Comparison of ENCODE assay signal across 26 cellular contexts in the genomic region with DNA sequence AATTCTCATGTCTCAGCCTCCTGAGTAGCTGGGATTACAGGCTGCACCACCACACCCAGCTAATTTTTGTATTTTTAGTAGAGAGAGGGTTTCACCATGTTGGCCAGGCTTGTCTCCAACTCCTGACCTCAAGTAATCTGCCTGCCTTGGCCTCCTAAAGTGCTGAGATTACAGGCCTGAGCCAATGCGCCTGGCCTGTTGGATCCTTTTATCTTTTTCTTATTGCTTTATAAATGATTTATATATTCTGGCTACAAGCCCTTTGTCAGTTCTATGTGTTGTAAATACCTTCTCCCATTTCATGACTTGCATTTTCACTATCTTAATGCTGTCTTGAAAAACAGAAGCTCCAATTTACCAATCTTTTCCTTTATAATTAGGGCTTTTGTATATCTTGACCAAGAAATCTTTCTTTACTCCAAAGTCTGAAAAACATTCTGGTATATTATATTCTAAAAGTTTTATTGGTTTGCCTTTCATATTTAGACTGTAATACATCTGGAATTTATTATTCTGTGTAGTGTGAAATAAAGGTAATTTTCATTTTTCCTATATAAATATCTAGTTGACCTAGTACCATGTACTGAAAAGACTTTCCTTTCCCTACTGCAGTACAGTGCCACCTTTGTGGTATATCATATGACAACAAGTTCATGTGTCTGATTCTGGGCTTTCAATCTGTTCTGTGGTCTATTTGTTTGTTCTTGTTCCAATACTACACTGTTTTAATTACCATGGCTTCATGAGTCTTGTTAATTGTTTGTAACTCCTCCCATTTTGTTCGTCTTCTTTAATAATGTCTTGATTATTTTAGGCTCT. TPM values are rescaled to one million over a fixed set of nuclear protein-coding genes. Genes with fewer than 3 reads are reported as not detected.
DNase-seq lines count a peak whose midpoint lies in the region; ATAC-seq and TF ChIP-seq lines count a peak whose summit lies in the region.
"Had no signal": no experiment of that assay in that cellular context is flagged by ENCODE, and none has a peak within 500 bp of the region (broad histone marks: within the 10 kb centered on the region; RNA-seq: fewer than 3 reads in every experiment).

No MANE protein-coding gene starts in this region.

- H3F3A ChIP-seq in SK-N-SH (replicated peaks; ENCODE audit: insufficient read depth) = no peaks in the 10 kb centered on the region

- no peak for TF ChIP-seq POLR2A in prostate gland (IDR thresholded peaks at IDR 0.05)

- no peak for TF ChIP-seq RAD21 in SK-N-SH (IDR thresholded peaks at IDR 0.05; ENCODE audit: low read length)

- no peaks in the 10 kb centered on the region for H3K4me1 ChIP-seq in SK-N-SH (ENCODE audit: control insufficient read depth in 1 of 2, insufficient read depth in 2 of 2, low read depth in 1 of 2, low read length in 1 of 2)
- no peaks in the 10 kb centered on the region for H3K4me1 ChIP-seq in prostate gland (replicated peaks)

- no peak for TF ChIP-seq EP300 in SK-N-SH (IDR thresholded peaks at IDR 0.05; ENCODE audit: borderline replicate concordance in 1 of 2, low read depth in 1 of 2, low read length in 1 of 2)

- intact Hi-C loops in prostate gland (cut with DNase I) = loop anchor here (1.0 kb wide), 1 partner anchor 23 kb away; no protein-coding TSS in a partner anchor

- H3K27me3 ChIP-seq in SK-N-SH (ENCODE audit: insufficient read depth) = no peaks in the 10 kb centered on the region; the same call in 1 of the 2 replicates
- no peaks in the 10 kb centered on the region for H3K27me3 ChIP-seq in prostate gland (replicated peaks; ENCODE audit: insufficient read depth)
- H3K27me3 ChIP-seq: heart left ventricle had no signal

- no peaks in the 10 kb centered on the region for H3K79me2 ChIP-seq in SK-N-SH (ENCODE audit: insufficient read depth)

- H3K4me3 ChIP-seq in SK-N-SH (ENCODE audit: low read depth in 2 of 2, low read length in 1 of 2) (no peak overlapping the region), fibroblast of villous mesenchyme (ENCODE audit: low read depth, low read length) (no peak overlapping the region), prostate gland (no peak overlapping the region)
- H3K4me3 ChIP-seq: heart left ventricle, skin epidermis had no signal

- H2AFZ ChIP-seq in SK-N-SH (ENCODE audit: low read depth) = no peak overlapping the region

- peaks cover 7% of the 10 kb centered on the region for H3K36me3 Mint-ChIP-seq in chondrocyte (ENCODE audit: low read depth)
- H3K36me3 Mint-ChIP-seq: activated CD4-positive, alpha-beta memory T cell treated with anti-CD3 and anti-CD28 coated beads for 36 hours had no signal

- TF ChIP-seq CTCF in SK-N-SH (IDR thresholded peaks at IDR 0.05) (no peak), fibroblast of villous mesenchyme (IDR thresholded peaks at IDR 0.05; ENCODE audit: insufficient read depth, low read depth, low read length) (no peak), prostate gland (IDR thresholded peaks at IDR 0.05) (no peak), chondrocyte (IDR thresholded peaks at IDR 0.05) (no peak)

- H3K9ac ChIP-seq in SK-N-SH = no peak overlapping the region

- no peaks in the 10 kb centered on the region for H3K27me3 Mint-ChIP-seq in chondrocyte (ENCODE audit: low read depth)

- peaks cover 4% of the 10 kb centered on the region; the same call in 1 of the 2 replicates for H3K9me3 ChIP-seq in SK-N-SH
- H3K9me3 ChIP-seq in prostate gland = no peaks in the 10 kb centered on the region

- H3K27ac Mint-ChIP-seq in chondrocyte (ENCODE audit: unreplicated experiment) = no peak overlapping the region
- H3K27ac Mint-ChIP-seq: activated CD4-positive, alpha-beta memory T cell treated with anti-CD3 and anti-CD28 coated beads for 36 hours; activated naive CD4-positive, alpha-beta T cell treated with anti-CD3 and anti-CD28 coated beads, Interleukin-2, amount 50 U/mL, for 72 hours; activated T-cell treated with anti-CD3 and anti-CD28 coated beads, Interleukin-2, amount 50 U/mL, for 24 hours; CD4-positive, CD25-positive, alpha-beta regulatory T cell had no signal

- DNase-seq in SK-N-SH (no peak), fibroblast of villous mesenchyme (ENCODE audit: low read depth) (peak; percentile 87), prostate gland (ENCODE audit: low spot score) (no peak), NCI-H526 (lab: John Stamatoyannopoulos, UW) (no peak), chondrocyte (ENCODE audit: low spot score) (no peak)
- DNase-seq: activated CD4-positive, alpha-beta memory T cell treated with anti-CD3 and anti-CD28 coated beads for 36 hours; activated T-cell treated with anti-CD3 and anti-CD28 coated beads, Interleukin-2, amount 50 U/mL, for 24 hours; CD4-positive, CD25-positive, alpha-beta regulatory T cell; dermis blood vessel endothelial cell; DMS53; GOT3; heart left ventricle; MV-4-11; NCI-H2081 treated with DMSO at 0.1 percent for 48 hours; NCI-H748 treated with DMSO at 0.1 percent for 48 hours; nucleus accumbens had no signal

- no peak overlapping the region for H3K4me2 ChIP-seq in SK-N-SH

- H3K4me3 Mint-ChIP-seq in chondrocyte (ENCODE audit: unreplicated experiment) = no peak overlapping the region
- H3K4me3 Mint-ChIP-seq: activated CD4-positive, alpha-beta memory T cell treated with anti-CD3 and anti-CD28 coated beads for 36 hours; activated T-cell treated with anti-CD3 and anti-CD28 coated beads, Interleukin-2, amount 50 U/mL, for 24 hours; CD4-positive, CD25-positive, alpha-beta regulatory T cell had no signal

- H3K36me3 ChIP-seq in SK-N-SH (replicated peaks in 1 of 2; ENCODE audit: control insufficient read depth in 1 of 2, insufficient read depth in 2 of 2, low read length in 1 of 2) (no peaks in the 10 kb centered on the region), prostate gland (no peaks in the 10 kb centered on the region)
- H3K36me3 ChIP-seq: heart left ventricle had no signal

- no peaks in the 10 kb centered on the region for H4K20me1 ChIP-seq in SK-N-SH (ENCODE audit: insufficient read depth)

- H3K9me2 ChIP-seq in SK-N-SH = no peaks in the 10 kb centered on the region

- H3K9me3 Mint-ChIP-seq in chondrocyte (ENCODE audit: low read depth) = peaks cover 18% of the 10 kb centered on the region

- H3K4me1 Mint-ChIP-seq in chondrocyte (ENCODE audit: low read depth) = peaks cover 3% of the 10 kb centered on the region
- H3K4me1 Mint-ChIP-seq: CD4-positive, CD25-positive, alpha-beta regulatory T cell had no signal

- CTCF ChIA-PET in SK-N-SH (lab: Yijun Ruan, JAX) = interaction anchor here (1.8 kb wide), 1 partner anchor 30 kb away, joined by 5 read pairs; no protein-coding TSS in a partner anchor

- POLR2A ChIA-PET in SK-N-SH (lab: Yijun Ruan, JAX) = no interaction called here

- ATAC-seq in SK-N-SH treated with all-trans-retinoic acid at 6 μM for 48 hours = no peak
- ATAC-seq in HG03108 (IDR thresholded peaks at IDR 0.05; ENCODE audit: unreplicated experiment) = no peak
- no peak for ATAC-seq in GM21737 (IDR thresholded peaks at IDR 0.05; ENCODE audit: unreplicated experiment)
- ATAC-seq: activated naive CD4-positive, alpha-beta T cell treated with anti-CD3 and anti-CD28 coated beads, Interleukin-2, amount 50 U/mL, for 72 hours; heart left ventricle had no signal

- WGBS in SK-N-SH (ENCODE audit: low lambda C conversion rate) = 58% methylated on average over 2 of the region's 2 CpGs
- WGBS in prostate gland = 31% methylated on average over 2 of the region's 2 CpGs

- H3K27ac ChIP-seq in SK-N-SH (ENCODE audit: low read depth in 2 of 2, low read length in 1 of 2) (no peak overlapping the region), prostate gland (peak overlapping the region; percentile 46 to 47)
- H3K27ac ChIP-seq: epithelial cell of prostate, skin epidermis had no signal

TF ChIP-seq in SK-N-SH treated with all-trans-retinoic acid at 6 μM for 48 hours, 23 proteins besides CTCF, POLR2A, EP300 and RAD21:
- peak; percentile 45 for TF ChIP-seq ISL1 (CRISPR knock-in tag; IDR thresholded peaks at IDR 0.05)
- no peak for TF ChIP-seq ZFP30 (CRISPR knock-in tag; IDR thresholded peaks at IDR 0.05)

TF ChIP-seq in SK-N-SH, 30 proteins besides CTCF, POLR2A, EP300 and RAD21 (continues in another document):
- TF ChIP-seq, protein P1, sequence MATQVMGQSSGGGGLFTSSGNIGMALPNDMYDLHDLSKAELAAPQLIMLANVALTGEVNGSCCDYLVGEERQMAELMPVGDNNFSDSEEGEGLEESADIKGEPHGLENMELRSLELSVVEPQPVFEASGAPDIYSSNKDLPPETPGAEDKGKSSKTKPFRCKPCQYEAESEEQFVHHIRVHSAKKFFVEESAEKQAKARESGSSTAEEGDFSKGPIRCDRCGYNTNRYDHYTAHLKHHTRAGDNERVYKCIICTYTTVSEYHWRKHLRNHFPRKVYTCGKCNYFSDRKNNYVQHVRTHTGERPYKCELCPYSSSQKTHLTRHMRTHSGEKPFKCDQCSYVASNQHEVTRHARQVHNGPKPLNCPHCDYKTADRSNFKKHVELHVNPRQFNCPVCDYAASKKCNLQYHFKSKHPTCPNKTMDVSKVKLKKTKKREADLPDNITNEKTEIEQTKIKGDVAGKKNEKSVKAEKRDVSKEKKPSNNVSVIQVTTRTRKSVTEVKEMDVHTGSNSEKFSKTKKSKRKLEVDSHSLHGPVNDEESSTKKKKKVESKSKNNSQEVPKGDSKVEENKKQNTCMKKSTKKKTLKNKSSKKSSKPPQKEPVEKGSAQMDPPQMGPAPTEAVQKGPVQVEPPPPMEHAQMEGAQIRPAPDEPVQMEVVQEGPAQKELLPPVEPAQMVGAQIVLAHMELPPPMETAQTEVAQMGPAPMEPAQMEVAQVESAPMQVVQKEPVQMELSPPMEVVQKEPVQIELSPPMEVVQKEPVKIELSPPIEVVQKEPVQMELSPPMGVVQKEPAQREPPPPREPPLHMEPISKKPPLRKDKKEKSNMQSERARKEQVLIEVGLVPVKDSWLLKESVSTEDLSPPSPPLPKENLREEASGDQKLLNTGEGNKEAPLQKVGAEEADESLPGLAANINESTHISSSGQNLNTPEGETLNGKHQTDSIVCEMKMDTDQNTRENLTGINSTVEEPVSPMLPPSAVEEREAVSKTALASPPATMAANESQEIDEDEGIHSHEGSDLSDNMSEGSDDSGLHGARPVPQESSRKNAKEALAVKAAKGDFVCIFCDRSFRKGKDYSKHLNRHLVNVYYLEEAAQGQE (IDR thresholded peaks at IDR 0.05; ENCODE audit: low read depth, low read length) = no peak
- TF ChIP-seq, protein P2, sequence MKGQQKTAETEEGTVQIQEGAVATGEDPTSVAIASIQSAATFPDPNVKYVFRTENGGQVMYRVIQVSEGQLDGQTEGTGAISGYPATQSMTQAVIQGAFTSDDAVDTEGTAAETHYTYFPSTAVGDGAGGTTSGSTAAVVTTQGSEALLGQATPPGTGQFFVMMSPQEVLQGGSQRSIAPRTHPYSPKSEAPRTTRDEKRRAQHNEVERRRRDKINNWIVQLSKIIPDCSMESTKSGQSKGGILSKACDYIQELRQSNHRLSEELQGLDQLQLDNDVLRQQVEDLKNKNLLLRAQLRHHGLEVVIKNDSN (IDR thresholded peaks at IDR 0.05; ENCODE audit: borderline replicate concordance, low read depth) = no peak
- TF ChIP-seq YY1 (IDR thresholded peaks at IDR 0.05; ENCODE audit: low read depth) (no peak), FOXJ3 (CRISPR knock-in tag; IDR thresholded peaks at IDR 0.05) (no peak)

RNA-seq across cellular contexts. Expression of gene RNU6-1, which starts 52.9 kb away (rescaled TPM):
- polyA plus RNA-seq in SK-N-SH (2012; rRNA removed) = not detected in 2 replicates
- polyA plus RNA-seq in SK-N-SH (2012; cell fraction: cytosol; rRNA removed) = not detected in 2 replicates
- polyA plus RNA-seq in SK-N-SH (2012; cell fraction: nucleus; rRNA removed) = not detected in 2 replicates
- total RNA-seq in fibroblast of villous mesenchyme (not detected in 2 replicates), prostate gland (not detected), chondrocyte (not detected in 3 replicates)
- total RNA-seq: activated CD4-positive, alpha-beta memory T cell treated with anti-CD3 and anti-CD28 coated beads for 36 hours; activated naive CD4-positive, alpha-beta T cell treated with anti-CD3 and anti-CD28 coated beads, Interleukin-2, amount 50 U/mL, for 72 hours; bronchial epithelial cell; CD4-positive, CD25-positive, alpha-beta regulatory T cell; dermis blood vessel endothelial cell; heart left ventricle; mucosa of gallbladder had no signal
- polyA plus RNA-seq: CD4-positive, CD25-positive, alpha-beta regulatory T cell; heart left ventricle; keratinocyte; thymus had no signal

Comparison
In these comparisons a context has a peak if more than half of its experiments do, and no peak if none do; other contexts are left out.
1. H3K27ac ChIP-seq: peak in prostate gland (2 of 2); none in SK-N-SH (0 of 2).